In the genomic region with DNA sequence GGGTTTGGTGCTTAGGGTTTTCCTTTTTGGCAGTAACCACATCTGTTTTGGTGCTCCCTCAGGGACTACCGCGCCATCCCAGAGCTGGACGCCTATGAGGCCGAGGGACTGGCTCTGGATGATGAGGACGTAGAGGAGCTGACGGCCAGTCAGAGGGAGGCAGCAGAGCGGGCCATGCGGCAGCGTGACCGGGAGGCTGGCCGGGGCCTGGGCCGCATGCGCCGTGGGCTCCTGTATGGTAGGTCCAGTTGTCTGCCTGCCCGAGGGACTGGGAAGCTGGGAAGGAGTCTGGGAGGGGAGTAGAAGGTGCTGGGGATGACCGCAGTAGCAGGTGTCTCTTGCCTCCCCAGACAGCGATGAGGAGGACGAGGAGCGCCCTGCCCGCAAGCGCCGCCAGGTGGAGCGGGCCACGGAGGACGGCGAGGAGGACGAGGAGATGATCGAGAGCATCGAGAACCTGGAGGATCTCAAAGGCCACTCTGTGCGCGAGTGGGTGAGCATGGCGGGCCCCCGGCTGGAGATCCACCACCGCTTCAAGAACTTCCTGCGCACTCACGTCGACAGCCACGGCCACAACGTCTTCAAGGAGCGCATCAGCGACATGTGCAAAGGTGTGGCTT, we compare ENCODE assay signal across 14 cellular contexts. TPM values are rescaled to one million over a fixed set of nuclear protein-coding genes. Genes with fewer than 3 reads are reported as not detected.
DNase-seq lines count a peak whose midpoint lies in the region; ATAC-seq, FAIRE-seq and TF ChIP-seq lines count a peak whose summit lies in the region.
"Had no signal": no experiment of that assay in that cellular context is flagged by ENCODE, and none has a peak within 500 bp of the region (broad histone marks: within the 10 kb centered on the region; RNA-seq: fewer than 3 reads in every experiment).

No MANE protein-coding gene starts in this region.

- H2BK15ac ChIP-seq in H1 (ENCODE audit: low read length): no peak overlapping the region

- no peak overlapping the region for H2BK5ac ChIP-seq in H1 (ENCODE audit: low read depth, low read length)

- POLR2A ChIA-PET in A673 (lab: Charles Lee; ENCODE audit: low non-redundant PET): no interaction called here
- POLR2A ChIA-PET in H1 (lab: Charles Lee; ENCODE audit: partially characterized antibody): interaction anchor here (0.6 to 12.5 kb wide), 5 partner anchors 16 to 99 kb away, joined by 3 to 182 read pairs (median 3); no protein-coding TSS in a partner anchor

- no peak overlapping the region for H3K4me3 Mint-ChIP-seq in activated CD4-positive, alpha-beta T cell treated with anti-CD3 and anti-CD28 coated beads, Interleukin-2, amount 10 ng/mL, durations not matched to agents 24 days and 14 days

- peak overlapping the region; percentile 18; the same call in 1 of the 2 replicates for H4K8ac ChIP-seq in H1 (ENCODE audit: extremely low read depth, insufficient read depth, low read length)

- H2BK20ac ChIP-seq in H1 (ENCODE audit: low read length): no peak overlapping the region

- no peak overlapping the region for H2BK12ac ChIP-seq in H1 (ENCODE audit: low read depth, low read length)

- H2AFZ ChIP-seq in H1 (ENCODE audit: low read length) (no peak overlapping the region), MM.1S (ENCODE audit: low read length) (no peak overlapping the region)

- peak overlapping the region; percentile 29 for H3K27ac Mint-ChIP-seq in activated CD4-positive, alpha-beta T cell treated with anti-CD3 and anti-CD28 coated beads, Interleukin-2, amount 10 ng/mL, durations not matched to agents 24 days and 14 days

- H3K9me2 ChIP-seq in MM.1S (replicated peaks; ENCODE audit: insufficient read depth, low read length): no peaks in the 10 kb centered on the region

- no peaks in the 10 kb centered on the region for H3K9me3 ChIP-seq in A673 (ENCODE audit: low read depth, low read length, poor library complexity, severe bottlenecking)
- no peaks in the 10 kb centered on the region for H3K9me3 ChIP-seq in H1 (ENCODE audit: insufficient read depth in 2 of 2, low read depth in 1 of 2, low read length in 1 of 2)
- H3K9me3 ChIP-seq in upper lobe of right lung: no peaks in the 10 kb centered on the region
- H3K9me3 ChIP-seq in MM.1S (replicated peaks; ENCODE audit: insufficient read depth, low read length): no peaks in the 10 kb centered on the region
- H3K9me3 ChIP-seq: BLaER1, Caco-2 had no signal

- peaks cover 18 to 39% of the 10 kb centered on the region in 2 experiments for H4K20me1 ChIP-seq in H1 (replicated peaks in 1 of 2; ENCODE audit: control insufficient read depth in 1 of 2, insufficient read depth in 2 of 2, low read length in 2 of 2)
- H4K20me1 ChIP-seq in MM.1S (ENCODE audit: insufficient read depth, low read length): peaks cover 5% of the 10 kb centered on the region; the same call in 1 of the 2 replicates

- CTCF ChIA-PET in A673 (lab: Charles Lee) (no interaction called here), H1 (lab: Charles Lee; ENCODE audit: partially characterized antibody) (interaction anchor here (0.8 to 4.8 kb wide), 2 partner anchors 17 to 29 kb away, joined by 6 to 21 read pairs; no protein-coding TSS in a partner anchor)

- no peaks in the 10 kb centered on the region for H3K27me3 Mint-ChIP-seq in activated CD4-positive, alpha-beta T cell treated with anti-CD3 and anti-CD28 coated beads, Interleukin-2, amount 10 ng/mL, durations not matched to agents 24 days and 14 days
- H3K27me3 Mint-ChIP-seq: CD8-positive, alpha-beta memory T cell had no signal

- H3K14ac ChIP-seq in H1 (ENCODE audit: insufficient read length): no peak overlapping the region

- intact Hi-C loops in activated CD4-positive, alpha-beta T cell treated with anti-CD3 and anti-CD28 coated beads, Interleukin-2, amount 10 ng/mL, durations not matched to agents 24 days and 14 days (cut with micrococcal nuclease): no loop called here
- intact Hi-C loops in A673 (cut with micrococcal nuclease; ENCODE audit: unreplicated experiment) (no loop called here), upper lobe of right lung (cut with DNase I) (no loop called here)

- peaks cover 69% of the 10 kb centered on the region for H3K36me3 Mint-ChIP-seq in activated CD4-positive, alpha-beta T cell treated with anti-CD3 and anti-CD28 coated beads, Interleukin-2, amount 10 ng/mL, durations not matched to agents 24 days and 14 days (ENCODE audit: low read depth)

- H3K4me2 ChIP-seq in H1 (ENCODE audit: insufficient read depth in 1 of 2, low read depth in 2 of 2, low read length in 2 of 2) (no peak overlapping the region), MM.1S (ENCODE audit: low read depth, low read length) (no peak overlapping the region)
- H3K4me2 ChIP-seq: BLaER1 had no signal

- no peak overlapping the region for H3K9ac ChIP-seq in H1 (replicated peaks in 1 of 4; ENCODE audit: extremely low read depth in 1 of 4, low read depth in 3 of 4, low read length in 3 of 4)
- no peak overlapping the region for H3K9ac ChIP-seq in MM.1S (ENCODE audit: low read length)
- H3K9ac ChIP-seq: BLaER1 had no signal

- peaks cover 30% of the 10 kb centered on the region for H3K4me1 Mint-ChIP-seq in activated CD4-positive, alpha-beta T cell treated with anti-CD3 and anti-CD28 coated beads, Interleukin-2, amount 10 ng/mL, durations not matched to agents 24 days and 14 days

- H3K18ac ChIP-seq in H1 (ENCODE audit: extremely low read depth, low read length): no peak overlapping the region

- H3K79me2 ChIP-seq in H1 (ENCODE audit: control insufficient read depth in 1 of 2, insufficient read depth in 2 of 2, low read length in 2 of 2) (peaks cover 6 to 42% of the 10 kb centered on the region in 2 experiments), MM.1S (ENCODE audit: low read length) (peaks cover 93% of the 10 kb centered on the region)

- TF ChIP-seq POLR2A in H1 (IDR thresholded peaks at IDR 0.05; ENCODE audit: control extremely low read depth in 1 of 2, low read depth in 2 of 2, low read length in 2 of 2): no peak; a peak in 1 of 3 replicates

- peaks cover 7% of the 10 kb centered on the region for H3K79me1 ChIP-seq in H1 (ENCODE audit: low read depth, low read length)

- no peaks in the 10 kb centered on the region for H3F3A ChIP-seq in MM.1S (ENCODE audit: insufficient read depth, low read length)

- 92% methylated on average over 41 of the region's 41 CpGs; no CpG with 5 or more reads in 1 of the 2 experiments for whole genome bisulfite sequencing in H1 (ENCODE audit: extremely low coverage in 1 of 2, insufficient coverage in 1 of 2, insufficient read length in 1 of 2, insufficient replicate concordance in 2 of 2, low coverage in 1 of 2, low lambda C conversion rate in 2 of 2, missing lambda C conversion rate in 1 of 2), 2 experiments

- H3K56ac ChIP-seq in H1 (replicated peaks; ENCODE audit: insufficient read length, low read depth, low read length): no peak overlapping the region

- no peak overlapping the region for H3K23ac ChIP-seq in H1 (ENCODE audit: insufficient read length)

- H4K91ac ChIP-seq in H1 (replicated peaks; ENCODE audit: insufficient read length, low read length): no peak overlapping the region

- no peak overlapping the region for H2BK120ac ChIP-seq in H1 (replicated peaks; ENCODE audit: low read depth, low read length)

- no TSS peak for BruUV-seq in A673 (replicated peaks; lab: Mats Ljungman, UMichigan)

- no peak for TF ChIP-seq EP300 in H1 (IDR thresholded peaks at IDR 0.05; ENCODE audit: borderline replicate concordance in 1 of 2, low read depth in 2 of 2, low read length in 2 of 2)

- H2AK5ac ChIP-seq in H1 (ENCODE audit: low read depth, low read length): no peak overlapping the region

- H3K9me3 Mint-ChIP-seq in activated CD4-positive, alpha-beta T cell treated with anti-CD3 and anti-CD28 coated beads, Interleukin-2, amount 10 ng/mL, durations not matched to agents 24 days and 14 days: no peaks in the 10 kb centered on the region
- H3K9me3 Mint-ChIP-seq: CD8-positive, alpha-beta memory T cell had no signal

- H3K27me3 ChIP-seq in A673 (replicated peaks; ENCODE audit: insufficient read depth, low read depth, low read length, poor library complexity): no peaks in the 10 kb centered on the region
- no peaks in the 10 kb centered on the region for H3K27me3 ChIP-seq in H1 (replicated peaks in 1 of 4; ENCODE audit: control insufficient read depth in 3 of 4, extremely low read depth in 1 of 4, insufficient read depth in 3 of 4, low read length in 3 of 4)
- no peaks in the 10 kb centered on the region for H3K27me3 ChIP-seq in upper lobe of right lung
- no peaks in the 10 kb centered on the region for H3K27me3 ChIP-seq in MM.1S (replicated peaks; ENCODE audit: insufficient read depth, low read length)
- H3K27me3 ChIP-seq: BLaER1 had no signal

- no peak for DNase-seq in activated CD4-positive, alpha-beta T cell treated with anti-CD3 and anti-CD28 coated beads, Interleukin-2, amount 10 ng/mL, durations not matched to agents 24 days and 14 days
- no peak for DNase-seq in activated CD4-positive, alpha-beta T cell treated with anti-CD3 and anti-CD28 coated beads, Interleukin-2, amount 50 U/mL, for 4 hours
- DNase-seq in A673 (ENCODE audit: low spot score): no peak
- no peak for DNase-seq in H1 (ENCODE audit: low read depth in 1 of 2, low spot score in 2 of 2)
- no peak for DNase-seq in upper lobe of right lung
- no peak for DNase-seq in NCI-H774 (lab: John Stamatoyannopoulos, UW)
- no peak for DNase-seq in MM.1S
- DNase-seq: AML-193; Caco-2; CD8-positive, alpha-beta memory T cell; DND-41; GDM1 had no signal

- no peaks in the 10 kb centered on the region for H3K23me2 ChIP-seq in H1 (ENCODE audit: low read depth, low read length)

- TF ChIP-seq CTCF in A673 (conservative IDR thresholded peaks at IDR 0.05; ENCODE audit: low read depth, low read length): no peak
- TF ChIP-seq CTCF in H1 (IDR thresholded peaks at IDR 0.05; ENCODE audit: control extremely low read depth in 1 of 3, insufficient read depth in 1 of 3, low read depth in 1 of 3, low read length in 3 of 3): no peak
- no peak for TF ChIP-seq CTCF in upper lobe of right lung (IDR thresholded peaks at IDR 0.05)
- no peak for TF ChIP-seq CTCF in MM.1S (IDR thresholded peaks at IDR 0.05; ENCODE audit: low read length)

- H3K27ac ChIP-seq in A673 (ENCODE audit: low read depth, low read length, poor library complexity, severe bottlenecking) (peak overlapping the region; percentile 7), H1 (ENCODE audit: low read depth, low read length) (no peak overlapping the region), upper lobe of right lung (no peak overlapping the region), MM.1S (ENCODE audit: low read length) (no peak overlapping the region)
- H3K27ac ChIP-seq: BLaER1 had no signal

- no peak for FAIRE-seq in H1 (lab: Jason Lieb, UNC)
- FAIRE-seq: H54 had no signal

- H4K5ac ChIP-seq in H1 (ENCODE audit: insufficient read length, low read depth, low read length): no peak overlapping the region

- ATAC-seq in upper lobe of right lung: peak; percentile 15

- peaks cover 95% of the 10 kb centered on the region for H3K36me3 ChIP-seq in A673 (ENCODE audit: insufficient read depth, low read length, poor library complexity, severe bottlenecking)
- H3K36me3 ChIP-seq in H1 (ENCODE audit: control insufficient read depth in 2 of 4, insufficient read depth in 4 of 4, low read length in 3 of 4): peaks cover 66 to 95% (median 80%) of the 10 kb centered on the region in 4 experiments
- H3K36me3 ChIP-seq in upper lobe of right lung: peaks cover 14% of the 10 kb centered on the region
- peaks cover 33% of the 10 kb centered on the region for H3K36me3 ChIP-seq in MM.1S (replicated peaks; ENCODE audit: insufficient read depth, low read length)

- H3K4me3 ChIP-seq in A673 (ENCODE audit: low read depth, low read length, poor library complexity, severe bottlenecking) (no peak overlapping the region), H1 (ENCODE audit: extremely low read depth in 1 of 4, insufficient read depth in 2 of 4, low read depth in 3 of 4, low read length in 4 of 4) (no peak overlapping the region), upper lobe of right lung (no peak overlapping the region), MM.1S (ENCODE audit: low read length) (no peak overlapping the region)
- H3K4me3 ChIP-seq: BLaER1 had no signal

- no peak for TF ChIP-seq RAD21 in H1 (IDR thresholded peaks at IDR 0.05 in 1 of 2, conservative IDR thresholded peaks at IDR 0.05 in 1 of 2; ENCODE audit: low read depth in 2 of 2, low read length in 2 of 2)

- no peak overlapping the region for H3K4ac ChIP-seq in H1 (replicated peaks; ENCODE audit: insufficient read length, low read depth, low read length)

- H3K4me1 ChIP-seq in A673 (ENCODE audit: insufficient read depth, low read length, poor library complexity, severe bottlenecking) (peaks cover 9% of the 10 kb centered on the region), H1 (replicated peaks in 1 of 4; ENCODE audit: control insufficient read depth in 3 of 4, insufficient read depth in 4 of 4, low read length in 3 of 4) (peaks cover 0 to 4% (median 1%) of the 10 kb centered on the region in 4 experiments; a peak in 5 of 7 replicates), upper lobe of right lung (no peaks in the 10 kb centered on the region), MM.1S (ENCODE audit: low read length) (peaks cover 7% of the 10 kb centered on the region; the same call in 1 of the 2 replicates)
- H3K4me1 ChIP-seq: Caco-2 had no signal

RNA-seq across cellular contexts. Expression of a gene that starts 6.4 kb away (rescaled TPM):
- 229 and 237 TPM in 2 replicates for total RNA-seq in activated CD4-positive, alpha-beta T cell treated with anti-CD3 and anti-CD28 coated beads, Interleukin-2, amount 10 ng/mL, durations not matched to agents 24 days and 14 days
- total RNA-seq in A673 (2021) (218 and 225 TPM in 2 replicates), upper lobe of right lung (4.8 TPM)
- 147 and 152 TPM in 2 replicates for total RNA-seq in H1 (2021; fragmentation: NEBNext Ultra II Directional; extraction: Animal tissue kit (Norgen Biotek cat#: 25700))
- polyA plus RNA-seq in H1 (2011; rRNA removed): 198 and 219 TPM in 2 replicates
- polyA plus RNA-seq in H1 (2011; cell fraction: cytosol; rRNA removed): 192 TPM
- polyA plus RNA-seq in H1 (2011; cell fraction: nucleus; rRNA removed): 281 TPM
- 113 to 163 TPM (median 157 TPM) in 4 replicates for polyA plus RNA-seq in H1 (2012, experiment 1 of 2)
- 121 TPM for polyA plus RNA-seq in H1 (2012, experiment 2 of 2)
- 66.3 TPM for polyA plus RNA-seq in H1 (2013, experiment 1 of 2)
- 61.3 TPM for polyA plus RNA-seq in H1 (2013, experiment 2 of 2)
- polyA minus RNA-seq in H1 (2011; rRNA and poly(A)+ RNA removed): 251 and 304 TPM in 2 replicates
- polyA minus RNA-seq in H1 (2011; cell fraction: cytosol; rRNA and poly(A)+ RNA removed): 156 TPM
- polyA minus RNA-seq in H1 (2011; cell fraction: nucleus; rRNA and poly(A)+ RNA removed): 124 TPM

RNA-seq across cellular contexts. Expression of a gene that starts 14.1 kb away (rescaled TPM):
- total RNA-seq in activated CD4-positive, alpha-beta T cell treated with anti-CD3 and anti-CD28 coated beads, Interleukin-2, amount 10 ng/mL, durations not matched to agents 24 days and 14 days: 32.9 and 37.2 TPM in 2 replicates
- 20.2 and 21.0 TPM in 2 replicates for total RNA-seq in A673 (2021)
- total RNA-seq in H1 (2021; fragmentation: NEBNext Ultra II Directional; extraction: Animal tissue kit (Norgen Biotek cat#: 25700)): 17.9 and 18.8 TPM in 2 replicates
- polyA plus RNA-seq in H1 (2011; rRNA removed): 38.5 and 40.4 TPM in 2 replicates
- 26.2 TPM for polyA plus RNA-seq in H1 (2011; cell fraction: cytosol; rRNA removed)
- 44.8 TPM for polyA plus RNA-seq in H1 (2011; cell fraction: nucleus; rRNA removed)
- polyA plus RNA-seq in H1 (2012, experiment 1 of 2): 13.6 to 21.6 TPM (median 19.1 TPM) in 4 replicates
- 22.5 TPM for polyA plus RNA-seq in H1 (2012, experiment 2 of 2)
- 16.6 TPM for polyA plus RNA-seq in H1 (2013, experiment 1 of 2)
- 17.0 TPM for polyA plus RNA-seq in H1 (2013, experiment 2 of 2)
- polyA minus RNA-seq in H1 (2011; rRNA and poly(A)+ RNA removed): 17.8 and 25.6 TPM in 2 replicates
- 13.9 TPM for polyA minus RNA-seq in H1 (2011; cell fraction: cytosol; rRNA and poly(A)+ RNA removed)
- polyA minus RNA-seq in H1 (2011; cell fraction: nucleus; rRNA and poly(A)+ RNA removed): 13.7 TPM
- 40.6 TPM for total RNA-seq in upper lobe of right lung

RNA-seq across cellular contexts. Expression of a gene that starts 24.3 kb away (rescaled TPM):
- 9.2 and 9.8 TPM in 2 replicates for total RNA-seq in activated CD4-positive, alpha-beta T cell treated with anti-CD3 and anti-CD28 coated beads, Interleukin-2, amount 10 ng/mL, durations not matched to agents 24 days and 14 days
- 26.6 and 35.9 TPM in 2 replicates for total RNA-seq in A673 (2021)
- 31.4 and 31.6 TPM in 2 replicates for total RNA-seq in H1 (2021; fragmentation: NEBNext Ultra II Directional; extraction: Animal tissue kit (Norgen Biotek cat#: 25700))
- polyA plus RNA-seq in H1 (2011; rRNA removed): 27.6 and 32.3 TPM in 2 replicates
- polyA plus RNA-seq in H1 (2011; cell fraction: cytosol; rRNA removed): 31.9 TPM
- polyA plus RNA-seq in H1 (2011; cell fraction: nucleus; rRNA removed): 34.9 TPM
- polyA plus RNA-seq in H1 (2012, experiment 1 of 2): 18.1 to 34.6 TPM (median 28.5 TPM) in 4 replicates
- 24.7 TPM for polyA plus RNA-seq in H1 (2012, experiment 2 of 2)
- 45.7 TPM for polyA plus RNA-seq in H1 (2013, experiment 1 of 2)
- 44.4 TPM for polyA plus RNA-seq in H1 (2013, experiment 2 of 2)
- 12.9 and 17.4 TPM in 2 replicates for polyA minus RNA-seq in H1 (2011; rRNA and poly(A)+ RNA removed)
- 14.2 TPM for polyA minus RNA-seq in H1 (2011; cell fraction: cytosol; rRNA and poly(A)+ RNA removed)
- 13.5 TPM for polyA minus RNA-seq in H1 (2011; cell fraction: nucleus; rRNA and poly(A)+ RNA removed)
- total RNA-seq in upper lobe of right lung: 3.7 TPM

Comparison
In these comparisons a context has a peak if more than half of its experiments do, and no peak if none do; other contexts are left out.
1. RNA of a gene that starts 6.4 kb away (total RNA-seq): 229 to 237 TPM in activated CD4-positive, alpha-beta T cell treated with anti-CD3 and anti-CD28 coated beads, Interleukin-2, amount 10 ng/mL, durations not matched to agents 24 days and 14 days, 218 to 225 TPM in A673 and 147 to 152 TPM in H1; 4.8 TPM in upper lobe of right lung (single experiment); every median in the first group is over 10 times any median in the second.